14 cellular contexts compared by ENCODE assay signal in the genomic region with DNA sequence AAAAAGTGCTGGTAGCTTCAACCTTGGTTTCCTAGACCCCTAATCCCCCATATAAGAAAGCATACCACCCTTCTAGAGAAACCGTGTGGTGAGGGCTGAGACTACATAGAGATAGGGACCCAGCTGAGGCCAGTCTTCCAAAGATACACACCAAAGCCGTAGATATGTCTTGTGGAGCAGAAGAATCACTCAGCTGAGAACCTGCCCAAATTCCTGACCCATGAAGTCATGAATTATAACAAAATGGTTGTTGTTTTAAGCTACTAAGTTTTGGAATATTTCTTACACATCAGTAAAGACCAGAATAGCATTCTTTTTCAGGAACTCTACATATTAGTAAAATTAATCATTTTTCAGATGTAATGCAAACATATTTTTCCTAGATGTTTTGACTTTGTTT. TPM values are rescaled to one million over a fixed set of nuclear protein-coding genes. Genes with fewer than 3 reads are reported as not detected.
DNase-seq lines count a peak whose midpoint lies in the region; ATAC-seq, FAIRE-seq and TF ChIP-seq lines count a peak whose summit lies in the region.
"Had no signal": no experiment of that assay in that cellular context is flagged by ENCODE, and none has a peak within 500 bp of the region (broad histone marks: within the 10 kb centered on the region; RNA-seq: fewer than 3 reads in every experiment).

No MANE protein-coding gene starts in this region.

- H3K56ac ChIP-seq in IMR-90 (ENCODE audit: extremely low read depth, insufficient read depth, low read length), result no peak overlapping the region

- peaks cover 3% of the 10 kb centered on the region; the same call in 1 of the 2 replicates for H3K9me1 ChIP-seq in IMR-90 (ENCODE audit: insufficient read depth, low read length)

- no peak overlapping the region for H2AK5ac ChIP-seq in IMR-90 (ENCODE audit: low read depth, low read length)

- CTCF ChIA-PET in AG04450 (lab: Charles Lee), result interaction anchor here (0.7 to 17.7 kb wide), 3 partner anchors 13 to 353 kb away, joined by 3 to 479 read pairs (median 8); no protein-coding TSS in a partner anchor
- CTCF ChIA-PET in IMR-90 (lab: Yijun Ruan, JAX), result interaction anchor here (0.7 to 0.9 kb wide), 2 partner anchors 8 to 505 kb away, joined by 3 read pairs; no protein-coding TSS in a partner anchor

- peak; percentile 63 for DNase-seq in AG04450 (ENCODE audit: low read depth, low spot score)
- DNase-seq in IMR-90, result peak; percentile 90
- DNase-seq in bronchial epithelial cell (ENCODE audit: low read depth), result peak; percentile 61
- peak; percentile 7 for DNase-seq in left kidney (ENCODE audit: low read depth, low spot score)
- no peak for DNase-seq in right cardiac atrium
- DNase-seq in esophagus squamous epithelium (lab: John Stamatoyannopoulos, UW), result no peak
- DNase-seq: activated CD8-positive, alpha-beta memory T cell treated with anti-CD3 and anti-CD28 coated beads, Interleukin-2, amount 50 U/mL, for 4 hours; anterior cingulate cortex; NCI-H1694; small intestine had no signal

- H2BK15ac ChIP-seq in IMR-90 (ENCODE audit: low read depth, low read length), result no peak overlapping the region

- ATAC-seq in IMR-90 (ENCODE audit: low read depth) (peak; percentile 53), GM19023 (IDR thresholded peaks at IDR 0.05; ENCODE audit: unreplicated experiment) (no peak), right cardiac atrium (no peak), HG02870 (IDR thresholded peaks at IDR 0.05; ENCODE audit: unreplicated experiment) (no peak)

- FAIRE-seq in bronchial epithelial cell (lab: Jason Lieb, UNC), result no peak
- FAIRE-seq: small intestine had no signal

- no peak overlapping the region for H4K5ac ChIP-seq in IMR-90 (ENCODE audit: low read depth, low read length)

- peaks cover 10 to 20% of the 10 kb centered on the region in 2 experiments; a peak in 3 of 4 replicates for H3K79me1 ChIP-seq in IMR-90 (ENCODE audit: low read depth in 1 of 2, low read length in 2 of 2)

- H3K4ac ChIP-seq in IMR-90 (ENCODE audit: low read depth, low read length), result peak overlapping the region; percentile 36

- H2BK20ac ChIP-seq in IMR-90 (ENCODE audit: low read depth, low read length), result peak overlapping the region; percentile 21; the same call in 1 of the 2 replicates

- H3K9me3 ChIP-seq in AG04450 (ENCODE audit: control insufficient read depth, insufficient read depth, low read length), result no peaks in the 10 kb centered on the region
- no peaks in the 10 kb centered on the region for H3K9me3 ChIP-seq in IMR-90 (ENCODE audit: control insufficient read depth, insufficient read depth, low read length)
- no peaks in the 10 kb centered on the region for H3K9me3 ChIP-seq in right cardiac atrium (ENCODE audit: control insufficient read depth, low read length)
- H3K9me3 ChIP-seq in esophagus squamous epithelium, result no peaks in the 10 kb centered on the region
- H3K9me3 ChIP-seq: esophagus muscularis mucosa had no signal

- BruUV-seq in IMR-90 (replicated peaks; lab: Mats Ljungman, UMichigan), result no TSS peak

- H2AK9ac ChIP-seq in IMR-90 (replicated peaks; ENCODE audit: low read depth, low read length, poor library complexity), result no peak overlapping the region

- no CpG with 5 or more reads among the region's 2 CpGs for WGBS in IMR-90 (ENCODE audit: extremely low coverage in 2 of 2, insufficient read length in 1 of 2), 2 experiments
- WGBS in right cardiac atrium, result 28% methylated on average over 2 of the region's 2 CpGs
- WGBS in esophagus squamous epithelium, 2 donors, result 24 to 33% methylated on average over 2 of the region's 2 CpGs

- intact Hi-C loops in IMR-90 (cut with micrococcal nuclease), result no loop called here
- intact Hi-C loops in right cardiac atrium (cut with DNase I), result no loop called here
- intact Hi-C loops in esophagus squamous epithelium (cut with DNase I), result no loop called here

- H3K18ac ChIP-seq in IMR-90 (ENCODE audit: low read depth, low read length), result no peak overlapping the region

- TF ChIP-seq POLR2A in IMR-90 (IDR thresholded peaks at IDR 0.05; ENCODE audit: low read depth, low read length), result no peak
- TF ChIP-seq POLR2A in esophagus squamous epithelium (IDR thresholded peaks at IDR 0.05), result no peak

- H3K27me3 ChIP-seq in AG04450 (ENCODE audit: control insufficient read depth, insufficient read depth, low read length), result no peaks in the 10 kb centered on the region
- H3K27me3 ChIP-seq in IMR-90 (ENCODE audit: control insufficient read depth, insufficient read depth, low read length), result no peaks in the 10 kb centered on the region
- H3K27me3 ChIP-seq in bronchial epithelial cell (ENCODE audit: control insufficient read depth, insufficient read depth, low read length), result no peaks in the 10 kb centered on the region
- no peaks in the 10 kb centered on the region for H3K27me3 ChIP-seq in right cardiac atrium (ENCODE audit: control insufficient read depth, insufficient read depth)
- H3K27me3 ChIP-seq in esophagus squamous epithelium, result no peaks in the 10 kb centered on the region
- H3K27me3 ChIP-seq: esophagus muscularis mucosa had no signal

- in situ Hi-C loops in IMR-90 (cut with MboI; ENCODE audit: low sequenced_read_pairs), result no loop called here

- no peak overlapping the region for H3K4me3 ChIP-seq in AG04450 (ENCODE audit: low read depth, low read length)
- no peak overlapping the region for H3K4me3 ChIP-seq in IMR-90 (ENCODE audit: insufficient read depth, low read depth, low read length)
- H3K4me3 ChIP-seq in bronchial epithelial cell (ENCODE audit: low read depth, low read length), result no peak overlapping the region
- H3K4me3 ChIP-seq in right cardiac atrium (ENCODE audit: low read length), result no peak overlapping the region
- no peak overlapping the region for H3K4me3 ChIP-seq in esophagus squamous epithelium
- H3K4me3 ChIP-seq: esophagus muscularis mucosa had no signal

- peaks cover 8% of the 10 kb centered on the region; the same call in 1 of the 2 replicates for H3K4me1 ChIP-seq in IMR-90 (ENCODE audit: control insufficient read depth, insufficient read depth, low read length)
- H3K4me1 ChIP-seq in right cardiac atrium (ENCODE audit: control insufficient read depth, insufficient read depth, low read length), result no peaks in the 10 kb centered on the region
- peaks cover 6 to 36% (median 18%) of the 10 kb centered on the region in 3 donors for H3K4me1 ChIP-seq in esophagus squamous epithelium

- TF ChIP-seq CTCF in AG04450 (IDR thresholded peaks at IDR 0.05; ENCODE audit: low read depth, low read length), result no peak
- TF ChIP-seq CTCF in IMR-90 (conservative IDR thresholded peaks at IDR 0.05; ENCODE audit: low read depth, low read length), result no peak
- no peak for TF ChIP-seq CTCF in bronchial epithelial cell (IDR thresholded peaks at IDR 0.05; ENCODE audit: insufficient read depth, low read length, severe bottlenecking)
- TF ChIP-seq CTCF in esophagus squamous epithelium (IDR thresholded peaks at IDR 0.05), result no peak

- no peak overlapping the region for H3K14ac ChIP-seq in IMR-90 (replicated peaks; ENCODE audit: low read depth, low read length)

- POLR2A ChIA-PET in AG04450 (lab: Yijun Ruan, JAX), result interaction anchor here (0.7 to 0.8 kb wide), 4 partner anchors 271 to 636 kb away, joined by 4 to 8 read pairs (median 6); partner anchors contain the start of gene PIK3C2B
- POLR2A ChIA-PET in IMR-90 (lab: Charles Lee; ENCODE audit: unreplicated experiment), result no interaction called here

- no peak for TF ChIP-seq RAD21 in IMR-90 (IDR thresholded peaks at IDR 0.05; ENCODE audit: low read length)

- H3K36me3 ChIP-seq in IMR-90 (ENCODE audit: control insufficient read depth, insufficient read depth, low read length) (peaks cover 9% of the 10 kb centered on the region), bronchial epithelial cell (ENCODE audit: control insufficient read depth, insufficient read depth, low read length) (no peaks in the 10 kb centered on the region), esophagus squamous epithelium (peaks cover 0 to 36% (median 9%) of the 10 kb centered on the region in 3 donors)

- no peak overlapping the region for H3K4me2 ChIP-seq in IMR-90 (ENCODE audit: low read depth, low read length)

- dilution Hi-C loops in IMR-90 (cut with HindIII; ENCODE audit: low sequenced_read_pairs, unreplicated experiment), result loop anchor here (25.0 kb wide), 2 partner anchors 279 to 529 kb away; no protein-coding TSS in a partner anchor

- no peaks in the 10 kb centered on the region; the same call in 1 of the 2 replicates for H4K20me1 ChIP-seq in IMR-90 (ENCODE audit: insufficient read depth, low read length)

- H2BK120ac ChIP-seq in IMR-90 (ENCODE audit: low read depth, low read length), result 0 out of 2 replicates have a peak overlapping the region, but pooled peaks have one; percentile 12

- H4K8ac ChIP-seq in IMR-90 (ENCODE audit: low read depth in 2 of 2, low read length in 2 of 2), result no peak overlapping the region

- no peak overlapping the region for H3K23ac ChIP-seq in IMR-90 (ENCODE audit: low read depth, low read length)

- peak overlapping the region; percentile 38 for H2BK5ac ChIP-seq in IMR-90 (ENCODE audit: low read depth, low read length, poor library complexity, severe bottlenecking)

- no peak overlapping the region for H4K91ac ChIP-seq in IMR-90 (ENCODE audit: insufficient read depth, low read depth, low read length)

- peak overlapping the region; percentile 59 for H3K27ac ChIP-seq in AG04450 (ENCODE audit: low read depth, low read length)
- H3K27ac ChIP-seq in IMR-90 (ENCODE audit: insufficient read depth, low read length), result no peak overlapping the region
- H3K27ac ChIP-seq in right cardiac atrium (ENCODE audit: low read length), result no peak overlapping the region
- H3K27ac ChIP-seq in esophagus squamous epithelium, result peak overlapping the region in 1 of 4 donors; percentile 6
- H3K27ac ChIP-seq: C4-2B had no signal

- H2AFZ ChIP-seq in IMR-90 (replicated peaks; ENCODE audit: low read length, poor library complexity), result no peak overlapping the region

- H3K9ac ChIP-seq in IMR-90 (ENCODE audit: low read depth, low read length), result no peak overlapping the region

TF ChIP-seq in IMR-90, 13 proteins besides CTCF, POLR2A, EP300 and RAD21:
- TF ChIP-seq RCOR1 (IDR thresholded peaks at IDR 0.05; ENCODE audit: insufficient replicate concordance, low read length) (peak; percentile 43), CEBPB (IDR thresholded peaks at IDR 0.05; ENCODE audit: low read depth, low read length) (no peak), MAZ (IDR thresholded peaks at IDR 0.05; ENCODE audit: borderline replicate concordance, low read depth, low read length) (no peak)
TF ChIP-seq in IMR-90: peak in this region for 1.

RNA-seq across cellular contexts. Expression of gene SNRPE, which starts 3.3 kb away (rescaled TPM):
- 227 and 278 TPM in 2 replicates for polyA plus RNA-seq in AG04450 (2011; rRNA removed)
- polyA minus RNA-seq in AG04450 (2011; rRNA and poly(A)+ RNA removed), result 30.6 and 41.1 TPM in 2 replicates
- total RNA-seq in IMR-90 (2012; rRNA removed), result 43.6 and 118 TPM in 2 replicates
- polyA plus RNA-seq in IMR-90 (2012; rRNA removed), result 178 and 219 TPM in 2 replicates
- 15.8 and 48.1 TPM in 2 replicates for polyA plus RNA-seq in IMR-90 (2012; cell fraction: cytosol; rRNA removed)
- 12.1 and 50.7 TPM in 2 replicates for polyA plus RNA-seq in IMR-90 (2012; cell fraction: nucleus; rRNA removed; ENCODE audit: low replicate concordance)
- 27.1 and 41.9 TPM in 2 replicates for total RNA-seq in bronchial epithelial cell
- 10 to 100 TPM; 48.7 to 59.7 (median 56.1) TPM for total RNA-seq in right cardiac atrium
- 76.9 TPM for polyA plus RNA-seq in right cardiac atrium
- 10 to 100 TPM; 14.2 to 60.1 (median 54.7) TPM for total RNA-seq in esophagus squamous epithelium

Comparison
In these comparisons a context has a peak if more than half of its experiments do, and no peak if none do; other contexts are left out.
1. DNase-seq: peak in AG04450 (single experiment), IMR-90 (single experiment), bronchial epithelial cell (single experiment) and left kidney (single experiment); none in right cardiac atrium (0 of 3) and esophagus squamous epithelium (single experiment).